Comparison of ENCODE assay signal across 8 cellular contexts in the genomic region with DNA sequence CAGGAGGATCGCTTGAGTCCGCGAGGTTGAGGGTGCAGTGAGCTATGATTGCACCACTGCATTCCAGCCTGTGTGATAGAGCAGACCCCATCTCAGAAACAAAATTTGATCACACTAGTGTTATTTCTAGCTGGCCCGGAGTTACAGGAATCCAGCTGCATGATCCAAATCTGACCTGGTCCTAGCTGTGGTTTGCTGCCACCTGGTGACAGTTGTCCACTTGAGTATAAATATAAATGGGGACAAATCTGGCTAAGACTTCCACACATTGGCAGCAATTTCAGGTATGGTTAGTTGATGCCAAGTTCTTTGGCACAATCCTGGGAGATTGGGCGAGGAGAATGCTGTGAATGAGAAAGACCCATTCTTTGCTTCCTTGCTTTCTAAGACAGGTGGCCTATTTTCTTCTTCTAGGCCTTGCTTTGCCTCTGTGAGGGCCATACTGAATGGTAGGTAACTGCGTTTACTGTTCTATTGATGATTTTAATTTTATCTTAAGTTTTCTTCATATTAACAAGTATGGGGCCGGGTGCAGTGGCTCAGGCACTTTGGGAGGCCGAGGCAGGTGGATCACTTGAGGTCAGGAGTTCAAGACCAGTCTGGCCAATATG. TPM values are rescaled to one million over a fixed set of nuclear protein-coding genes. Genes with fewer than 3 reads are reported as not detected.
A peak's percentile ranks its signal among the peaks of the same experiment; 100 is the strongest.
DNase-seq lines count a peak whose midpoint lies in the region; ATAC-seq and TF ChIP-seq lines count a peak whose summit lies in the region.

No MANE protein-coding gene starts in this region.

- H3K4me1 Mint-ChIP-seq in activated T-cell treated with anti-CD3 and anti-CD28 coated beads, Interleukin-2, amount 50 U/mL, for 72 hours (ENCODE audit: low read depth), result peaks cover 48% of the 10 kb centered on the region
- H3K4me1 Mint-ChIP-seq in nephron, result peaks cover 27% of the 10 kb centered on the region

- peak; percentile 27 for DNase-seq in NCI-H82 (lab: John Stamatoyannopoulos, UW)
- no peak for DNase-seq in NCI-H82 treated with DMSO at 0.1 percent for 48 hours (lab: John Stamatoyannopoulos, UW; ENCODE audit: unreplicated experiment)
- peak; percentile 62 for DNase-seq in NCI-H69 (lab: John Stamatoyannopoulos, UW)
- DNase-seq in activated T-cell treated with anti-CD3 and anti-CD28 coated beads, Interleukin-2, amount 50 U/mL, for 72 hours, result peak; percentile 28 to 36
- peak; percentile 64 for DNase-seq in fibroblast of pulmonary artery (ENCODE audit: low read depth)
- peak; percentile 68 for DNase-seq in thoracic aorta (ENCODE audit: low spot score)
- DNase-seq in GM19240 (ENCODE audit: insufficient read length, low spot score), result no peak

- H3K4me3 Mint-ChIP-seq in activated T-cell treated with anti-CD3 and anti-CD28 coated beads, Interleukin-2, amount 50 U/mL, for 72 hours, result no peak overlapping the region
- no peak overlapping the region for H3K4me3 Mint-ChIP-seq in nephron

- H3K9me3 Mint-ChIP-seq in activated T-cell treated with anti-CD3 and anti-CD28 coated beads, Interleukin-2, amount 50 U/mL, for 72 hours, result no peaks in the 10 kb centered on the region
- no peaks in the 10 kb centered on the region for H3K9me3 Mint-ChIP-seq in nephron

- ATAC-seq in activated T-cell treated with anti-CD3 and anti-CD28 coated beads, Interleukin-2, amount 50 U/mL, for 72 hours (replicated peaks in 1 of 2), result peak in 1 of 2 donors; percentile 48
- peak; percentile 70 for ATAC-seq in thoracic aorta (ENCODE audit: insufficient number of reproducible peaks, low FRiP score, low read depth)

- no peaks in the 10 kb centered on the region for H3K9me3 ChIP-seq in thoracic aorta

- H3K4me3 ChIP-seq in fibroblast of pulmonary artery (replicated peaks; ENCODE audit: low read depth, low read length), result no peak overlapping the region
- no peak overlapping the region for H3K4me3 ChIP-seq in thoracic aorta

- H3K36me3 ChIP-seq in thoracic aorta, result no peaks in the 10 kb centered on the region

- H3K27me3 ChIP-seq in thoracic aorta (replicated peaks; ENCODE audit: insufficient read depth), result no peaks in the 10 kb centered on the region

- H3K4me1 ChIP-seq in thoracic aorta (ENCODE audit: control insufficient read depth in 1 of 2, low read depth in 2 of 2), result peaks cover 29 to 56% of the 10 kb centered on the region in 2 donors

- H3K27ac ChIP-seq in thoracic aorta, result no peak overlapping the region

- H3K36me3 Mint-ChIP-seq in activated T-cell treated with anti-CD3 and anti-CD28 coated beads, Interleukin-2, amount 50 U/mL, for 72 hours (ENCODE audit: insufficient read depth in 2 of 2), result peaks cover 0 to 5% of the 10 kb centered on the region in 2 donors
- peaks cover 16% of the 10 kb centered on the region for H3K36me3 Mint-ChIP-seq in nephron (ENCODE audit: low read depth)

- peak; percentile 51 for TF ChIP-seq CTCF in fibroblast of pulmonary artery (IDR thresholded peaks at IDR 0.05; ENCODE audit: low read length, missing control alignments)
- TF ChIP-seq CTCF in nephron (IDR thresholded peaks at IDR 0.05; ENCODE audit: unreplicated experiment in 3 of 3), result peak; percentile 37 to 55 (median 43)
- TF ChIP-seq CTCF in thoracic aorta (IDR thresholded peaks at IDR 0.05), result peak; percentile 66

- no peak overlapping the region for H3K27ac Mint-ChIP-seq in activated T-cell treated with anti-CD3 and anti-CD28 coated beads, Interleukin-2, amount 50 U/mL, for 72 hours
- peak overlapping the region in 1 of 3 experiments; percentile 63 for H3K27ac Mint-ChIP-seq in nephron

- H3K27me3 Mint-ChIP-seq in activated T-cell treated with anti-CD3 and anti-CD28 coated beads, Interleukin-2, amount 50 U/mL, for 72 hours (ENCODE audit: low read depth), result no peaks in the 10 kb centered on the region
- H3K27me3 Mint-ChIP-seq in nephron (ENCODE audit: low read depth), result no peaks in the 10 kb centered on the region

RNA-seq across cellular contexts. Expression of a gene that starts 35.4 kb away (rescaled TPM):
- 10 to 100 TPM; 58.1 to 59.7 TPM for total RNA-seq in activated T-cell treated with anti-CD3 and anti-CD28 coated beads, Interleukin-2, amount 50 U/mL, for 72 hours
- 10 to 100 TPM; 21.3 to 32.5 TPM for total RNA-seq in thoracic aorta

RNA-seq across cellular contexts. Expression of a gene that starts 57.0 kb away (rescaled TPM):
- not detected for total RNA-seq in activated T-cell treated with anti-CD3 and anti-CD28 coated beads, Interleukin-2, amount 50 U/mL, for 72 hours
- total RNA-seq in thoracic aorta, result 1 to 10 TPM in 1 of 2 donors, not detected in 1; 1.1 TPM

Comparison
In these comparisons a context has a peak if more than half of its experiments do, and no peak if none do; other contexts are left out.
1. DNase-seq: peak in NCI-H82 (single experiment), NCI-H69 (single experiment), activated T-cell treated with anti-CD3 and anti-CD28 coated beads, Interleukin-2, amount 50 U/mL, for 72 hours (2 of 2), fibroblast of pulmonary artery (single experiment) and thoracic aorta (single experiment); none in NCI-H82 treated with DMSO at 0.1 percent for 48 hours (single experiment) and GM19240 (single experiment).
2. Peak in every context shown above with its lines, with median percentiles within 50 percentile points of each other: CTCF ChIP-seq.